5 cellular contexts compared by ENCODE assay signal in genomic region chr5:121745407-121745806, GRCh38.
"Had no signal": no experiment of that assay in that cellular context is flagged by ENCODE, and none has a peak within 500 bp of the region (broad histone marks: within the 10 kb centered on the region; RNA-seq: fewer than 3 reads in every experiment).

No MANE protein-coding gene starts in this region.

- H2AFZ ChIP-seq: GM23248 had no signal

- H3K27ac ChIP-seq: GM23248 had no signal

- H3K4me3 ChIP-seq: GM23248 had no signal

- H3K9ac ChIP-seq: GM23248 had no signal

- H3K4me3 Mint-ChIP-seq: H9 had no signal

- H3K9me3 Mint-ChIP-seq: H9 had no signal

- DNase-seq: GM23248, H9, HCEC 1CT, IMR-90, KBM-7 had no signal
